In the genomic region with DNA sequence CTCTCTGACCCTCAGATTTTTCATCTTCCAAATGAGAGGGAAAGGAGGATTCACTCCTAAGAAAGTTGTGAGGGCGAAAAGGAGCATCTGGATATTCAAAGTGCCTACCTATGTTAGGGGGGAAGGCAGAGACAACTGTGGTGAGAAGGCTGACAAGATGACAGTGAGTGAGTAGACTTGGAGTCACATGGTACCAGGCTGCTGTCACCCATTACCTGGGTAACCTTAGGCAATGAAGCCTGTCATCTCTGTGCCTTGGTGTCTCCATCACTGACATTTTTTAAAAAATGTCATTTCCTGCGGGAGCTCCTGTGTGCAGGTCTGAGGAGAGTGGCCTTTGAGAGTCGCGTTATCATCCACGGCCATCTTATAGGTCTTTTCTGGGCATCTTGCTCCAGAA, we compare ENCODE assay signal across 34 cellular contexts.
"Had no signal": no experiment of that assay in that cellular context is flagged by ENCODE, and none has a peak within 500 bp of the region (broad histone marks: within the 10 kb centered on the region; RNA-seq: fewer than 3 reads in every experiment).

No MANE protein-coding gene starts in this region.

- H3K27me3 ChIP-seq: MG63 had no signal

- H3K9me3 ChIP-seq: MG63 had no signal

- H3K27ac ChIP-seq: KMS-11 had no signal

- H3K4me2 ChIP-seq: KMS-11 had no signal

- H3K9ac ChIP-seq: KMS-11 had no signal

- DNase-seq: Karpas-422, Kasumi-1, MG63, MM.1S, MV-4-11, NCI-H1048, NCI-H1092, NCI-H1092 treated with DMSO at 0.1 percent for 48 hours, NCI-H1105, NCI-H1105 treated with DMSO at 0.1 percent for 48 hours, NCI-H1417, NCI-H1417 treated with DMSO at 0.1 percent for 48 hours, NCI-H1436, NCI-H1436 treated with DMSO at 0.1 percent for 48 hours, NCI-H146, NCI-H1694, NCI-H1694 treated with DMSO at 0.1 percent for 48 hours, NCI-H187, NCI-H187 treated with DMSO at 0.1 percent for 48 hours, NCI-H1930, NCI-H2029, NCI-H2029 treated with DMSO at 0.1 percent for 48 hours, NCI-H2081, NCI-H2081 treated with DMSO at 0.1 percent for 48 hours, NCI-H2107, NCI-H2171, NCI-H2171 treated with DMSO at 0.1 percent for 48 hours, NCI-H2227 treated with DMSO at 0.1 percent for 48 hours, NCI-H226, NCI-H345, NCI-H446, NCI-H446 treated with DMSO at 0.1 percent for 48 hours, NCI-H510A had no signal

- H3K36me3 ChIP-seq: MG63 had no signal

- H3K4me3 ChIP-seq: MG63 had no signal
